Comparison of ENCODE assay signal across 25 cellular contexts in genomic region chr6:63760199-63760598, GRCh38.
DNase-seq lines count a peak whose midpoint lies in the region; ATAC-seq, FAIRE-seq and TF ChIP-seq lines count a peak whose summit lies in the region.
"Had no signal": no experiment of that assay in that cellular context is flagged by ENCODE, and none has a peak within 500 bp of the region (broad histone marks: within the 10 kb centered on the region; RNA-seq: fewer than 3 reads in every experiment).

No MANE protein-coding gene starts in this region.

- no peak overlapping the region for H4K8ac ChIP-seq in IMR-90 (ENCODE audit: low read depth in 2 of 2, low read length in 2 of 2)

- H3K27ac ChIP-seq in HepG2 (ENCODE audit: extremely low read length, insufficient read depth, low read length) (no peak overlapping the region), right lobe of liver (no peak overlapping the region), IMR-90 (ENCODE audit: insufficient read depth, low read length) (no peak overlapping the region), K562 (ENCODE audit: extremely low read depth, low read depth, low read length) (no peak overlapping the region), WERI-Rb-1 (no peak overlapping the region)
- H3K27ac ChIP-seq: BLaER1 treated with 17β-estradiol and CSF1 and Interleukin-3, amounts not matched to agents 10 nM and 100 nM; C4-2B had no signal

- H2BK120ac ChIP-seq in IMR-90 (ENCODE audit: low read depth, low read length) = no peak overlapping the region

- H3K18ac ChIP-seq in IMR-90 (ENCODE audit: low read depth, low read length) = no peak overlapping the region

- no peak overlapping the region for H2AK9ac ChIP-seq in IMR-90 (replicated peaks; ENCODE audit: low read depth, low read length, poor library complexity)

- no peaks in the 10 kb centered on the region for H3K36me3 ChIP-seq in HepG2 (replicated peaks in 1 of 2; ENCODE audit: control insufficient read depth in 1 of 2, insufficient read depth in 2 of 2, low read length in 2 of 2)
- no peaks in the 10 kb centered on the region for H3K36me3 ChIP-seq in right lobe of liver
- no peaks in the 10 kb centered on the region for H3K36me3 ChIP-seq in IMR-90 (ENCODE audit: control insufficient read depth, insufficient read depth, low read length)
- H3K36me3 ChIP-seq in K562 (ENCODE audit: control insufficient read depth, insufficient read depth, low read length) = no peaks in the 10 kb centered on the region
- H3K36me3 ChIP-seq in WERI-Rb-1 = no peaks in the 10 kb centered on the region

- H3K4me3 Mint-ChIP-seq in stimulated activated naive CD8-positive, alpha-beta T cell treated with anti-CD3 and anti-CD28 coated beads, Interleukin-15, amount 100 ng/mL, for 72 hours = no peak overlapping the region
- H3K4me3 Mint-ChIP-seq: B cell; CD4-positive, alpha-beta T cell; CD8-positive, alpha-beta T cell had no signal

- no TSS peak for BruUV-seq in HepG2 (replicated peaks; lab: Mats Ljungman, UMichigan)
- no TSS peak for BruUV-seq in IMR-90 (replicated peaks; lab: Mats Ljungman, UMichigan)
- BruUV-seq in K562 (replicated peaks; lab: Mats Ljungman, UMichigan) = no TSS peak

- H3K79me2 ChIP-seq in HepG2 (ENCODE audit: insufficient read depth, low read length) (no peaks in the 10 kb centered on the region), K562 (ENCODE audit: control insufficient read depth, insufficient read depth, low read length) (no peaks in the 10 kb centered on the region)

- DNase-seq in HepG2 (ENCODE audit: low spot score) = no peak
- DNase-seq in right lobe of liver = no peak
- DNase-seq in IMR-90 = no peak
- no peak for DNase-seq in K562 (ENCODE audit: extremely low read depth in 1 of 4, low spot score in 3 of 4)
- no peak for DNase-seq in stimulated activated naive CD8-positive, alpha-beta T cell treated with anti-CD3 and anti-CD28 coated beads, Interleukin-15, amount 100 ng/mL, for 72 hours
- DNase-seq in WERI-Rb-1 = no peak
- DNase-seq: 8988T; AML-193; Caco-2; CD4-positive, alpha-beta T cell; CD8-positive, alpha-beta T cell; DMS 273 treated with DMSO at 0.1 percent for 48 hours; DMS153; DMS79; DND-41; EL; GDM1 had no signal

- no peaks in the 10 kb centered on the region for H3K4me1 Mint-ChIP-seq in stimulated activated naive CD8-positive, alpha-beta T cell treated with anti-CD3 and anti-CD28 coated beads, Interleukin-15, amount 100 ng/mL, for 72 hours
- H3K4me1 Mint-ChIP-seq: B cell had no signal

- in situ Hi-C loops in HepG2 (cut with HindIII; ENCODE audit: extremely low pct_ligation_motif_present, low pct_unique_long_range_greater_than_20kb) = loop anchor here (5.0 kb wide), 2 partner anchors 163 to 408 kb away; no protein-coding TSS in a partner anchor
- in situ Hi-C loops in IMR-90 (cut with MboI; ENCODE audit: low sequenced_read_pairs) = loop anchor here (5.0 kb wide), 2 partner anchors 163 to 408 kb away; no protein-coding TSS in a partner anchor
- in situ Hi-C loops in K562 (cut with MboI) = loop anchor here (5.0 kb wide), 1 partner anchor 163 kb away; no protein-coding TSS in a partner anchor

- no peak overlapping the region for H2AFZ ChIP-seq in HepG2 (ENCODE audit: low read length)
- H2AFZ ChIP-seq in IMR-90 (replicated peaks; ENCODE audit: low read length, poor library complexity) = no peak overlapping the region
- no peak overlapping the region for H2AFZ ChIP-seq in K562 (ENCODE audit: low read depth, low read length)

- H3K9me1 ChIP-seq in IMR-90 (ENCODE audit: insufficient read depth, low read length) (no peaks in the 10 kb centered on the region), K562 (ENCODE audit: control insufficient read depth, insufficient read depth, low read length) (no peaks in the 10 kb centered on the region)

- H3K9ac ChIP-seq in HepG2 (ENCODE audit: insufficient read depth, low read depth, low read length) = no peak overlapping the region
- no peak overlapping the region for H3K9ac ChIP-seq in IMR-90 (ENCODE audit: low read depth, low read length)
- no peak overlapping the region for H3K9ac ChIP-seq in K562 (ENCODE audit: insufficient read depth in 1 of 2, low read depth in 2 of 2, low read length in 2 of 2)
- H3K9ac ChIP-seq: BLaER1 treated with 17β-estradiol and CSF1 and Interleukin-3, amounts not matched to agents 10 nM and 100 nM had no signal

- H2AK5ac ChIP-seq in IMR-90 (ENCODE audit: low read depth, low read length) = no peak overlapping the region

- H2BK15ac ChIP-seq in IMR-90 (ENCODE audit: low read depth, low read length) = no peak overlapping the region

- TF ChIP-seq CTCF in HepG2 (CRISPR knock-in tag; IDR thresholded peaks at IDR 0.05) = no peak
- no peak for TF ChIP-seq CTCF in right lobe of liver (IDR thresholded peaks at IDR 0.05)
- TF ChIP-seq CTCF in IMR-90 (conservative IDR thresholded peaks at IDR 0.05; ENCODE audit: low read depth, low read length) = no peak
- TF ChIP-seq CTCF in K562 (IDR thresholded peaks at IDR 0.05 in 2 of 3, conservative IDR thresholded peaks at IDR 0.05 in 1 of 3; ENCODE audit: insufficient read depth in 2 of 3, low read depth in 1 of 3, low read length in 3 of 3) = no peak
- no peak for TF ChIP-seq CTCF in WERI-Rb-1 (IDR thresholded peaks at IDR 0.05; ENCODE audit: low read depth, low read length)

- no peak overlapping the region for H3K56ac ChIP-seq in IMR-90 (ENCODE audit: extremely low read depth, insufficient read depth, low read length)

- no peak overlapping the region for H2BK5ac ChIP-seq in IMR-90 (ENCODE audit: low read depth, low read length, poor library complexity, severe bottlenecking)

- H3K79me1 ChIP-seq in IMR-90 (ENCODE audit: low read depth in 1 of 2, low read length in 2 of 2) = no peaks in the 10 kb centered on the region

- dilution Hi-C loops in IMR-90 (cut with HindIII; ENCODE audit: low sequenced_read_pairs, unreplicated experiment) = no loop called here

- H3K27me3 Mint-ChIP-seq in stimulated activated naive CD8-positive, alpha-beta T cell treated with anti-CD3 and anti-CD28 coated beads, Interleukin-15, amount 100 ng/mL, for 72 hours = no peaks in the 10 kb centered on the region
- H3K27me3 Mint-ChIP-seq: B cell; CD4-positive, alpha-beta T cell had no signal

- H4K91ac ChIP-seq in IMR-90 (ENCODE audit: insufficient read depth, low read depth, low read length) = no peak overlapping the region

- no peak overlapping the region for H3K4me2 ChIP-seq in HepG2 (ENCODE audit: low read depth, low read length)
- H3K4me2 ChIP-seq in IMR-90 (ENCODE audit: low read depth, low read length) = no peak overlapping the region
- H3K4me2 ChIP-seq in K562 (ENCODE audit: insufficient read depth, low read length) = no peak overlapping the region
- H3K4me2 ChIP-seq: BLaER1 treated with 17β-estradiol and CSF1 and Interleukin-3, amounts not matched to agents 10 nM and 100 nM had no signal

- TF ChIP-seq EP300 in HepG2 (IDR thresholded peaks at IDR 0.05; ENCODE audit: low read depth in 2 of 2, low read length in 2 of 2) = no peak
- no peak for TF ChIP-seq EP300 in HepG2 (CRISPR knock-in tag; IDR thresholded peaks at IDR 0.05; ENCODE audit: borderline replicate concordance)
- TF ChIP-seq EP300 in K562 (IDR thresholded peaks at IDR 0.05; ENCODE audit: low read length) = no peak

- no peak overlapping the region for H3K14ac ChIP-seq in IMR-90 (replicated peaks; ENCODE audit: low read depth, low read length)

- TF ChIP-seq POLR2A in HepG2 (IDR thresholded peaks at IDR 0.05; ENCODE audit: insufficient read depth in 1 of 2, low read depth in 2 of 2, low read length in 2 of 2) (no peak), right lobe of liver (IDR thresholded peaks at IDR 0.05) (no peak), IMR-90 (IDR thresholded peaks at IDR 0.05; ENCODE audit: low read depth, low read length) (no peak), K562 (conservative IDR thresholded peaks at IDR 0.05) (no peak)

- H3K4me1 ChIP-seq in HepG2 (ENCODE audit: insufficient read depth, low read length) = peaks cover 12% of the 10 kb centered on the region
- H3K4me1 ChIP-seq in right lobe of liver = no peaks in the 10 kb centered on the region
- no peaks in the 10 kb centered on the region for H3K4me1 ChIP-seq in IMR-90 (ENCODE audit: control insufficient read depth, insufficient read depth, low read length)
- no peaks in the 10 kb centered on the region for H3K4me1 ChIP-seq in K562 (replicated peaks in 1 of 2; ENCODE audit: control insufficient read depth in 2 of 2, insufficient read depth in 2 of 2, low read length in 2 of 2)
- H3K4me1 ChIP-seq: Caco-2 had no signal

- H3K4ac ChIP-seq in IMR-90 (ENCODE audit: low read depth, low read length) = no peak overlapping the region

- H3K4me3 ChIP-seq in HepG2 (replicated peaks in 1 of 3; ENCODE audit: insufficient read depth in 1 of 3, low read depth in 2 of 3, low read length in 3 of 3) = no peak overlapping the region
- no peak overlapping the region for H3K4me3 ChIP-seq in right lobe of liver
- no peak overlapping the region for H3K4me3 ChIP-seq in IMR-90 (ENCODE audit: insufficient read depth, low read depth, low read length)
- H3K4me3 ChIP-seq in K562 = no peak overlapping the region
- H3K4me3 ChIP-seq in WERI-Rb-1 (ENCODE audit: low read depth, low read length) = no peak overlapping the region
- H3K4me3 ChIP-seq: BLaER1 treated with 17β-estradiol and CSF1 and Interleukin-3, amounts not matched to agents 10 nM and 100 nM; GM12878 had no signal

- H2BK20ac ChIP-seq in IMR-90 (ENCODE audit: low read depth, low read length) = no peak overlapping the region

- H3K9me3 Mint-ChIP-seq in stimulated activated naive CD8-positive, alpha-beta T cell treated with anti-CD3 and anti-CD28 coated beads, Interleukin-15, amount 100 ng/mL, for 72 hours = peaks cover 8 to 22% of the 10 kb centered on the region in 2 donors

- no peaks in the 10 kb centered on the region for H4K20me1 ChIP-seq in HepG2 (ENCODE audit: insufficient read depth, low read length)
- no peaks in the 10 kb centered on the region for H4K20me1 ChIP-seq in IMR-90 (ENCODE audit: insufficient read depth, low read length)
- H4K20me1 ChIP-seq in K562 (replicated peaks; ENCODE audit: control insufficient read depth, insufficient read depth, low read length) = no peaks in the 10 kb centered on the region
- H4K20me1 ChIP-seq: BLaER1 treated with 17β-estradiol and CSF1 and Interleukin-3, amounts not matched to agents 10 nM and 100 nM had no signal

- ATAC-seq in HepG2 (no peak), right lobe of liver (no peak), IMR-90 (ENCODE audit: low read depth) (no peak), K562 (no peak), HG02973 (IDR thresholded peaks at IDR 0.05; ENCODE audit: unreplicated experiment) (no peak)
- ATAC-seq in stimulated activated naive CD8-positive, alpha-beta T cell treated with anti-CD3 and anti-CD28 coated beads, Interleukin-15, amount 100 ng/mL, for 72 hours = no peak
- ATAC-seq: CD8-positive, alpha-beta T cell; GM12878 had no signal

- no peak for TF ChIP-seq RAD21 in HepG2 (CRISPR knock-in tag; IDR thresholded peaks at IDR 0.05)
- no peak for TF ChIP-seq RAD21 in IMR-90 (IDR thresholded peaks at IDR 0.05; ENCODE audit: low read length)
- no peak for TF ChIP-seq RAD21 in K562 (CRISPR knock-in tag; conservative IDR thresholded peaks at IDR 0.05 in 1 of 2, IDR thresholded peaks at IDR 0.05 in 1 of 2)

- no peaks in the 10 kb centered on the region for H3K27me3 ChIP-seq in HepG2 (ENCODE audit: control insufficient read depth in 1 of 2, insufficient read depth in 2 of 2, low read length in 2 of 2)
- no peaks in the 10 kb centered on the region for H3K27me3 ChIP-seq in right lobe of liver
- H3K27me3 ChIP-seq in IMR-90 (ENCODE audit: control insufficient read depth, insufficient read depth, low read length) = peaks cover 4% of the 10 kb centered on the region
- H3K27me3 ChIP-seq in K562 (ENCODE audit: control insufficient read depth in 2 of 2, insufficient read depth in 2 of 2, low read length in 2 of 2) = no peaks in the 10 kb centered on the region
- H3K27me3 ChIP-seq in WERI-Rb-1 (ENCODE audit: insufficient read depth, low read depth, severe bottlenecking) = no peaks in the 10 kb centered on the region
- H3K27me3 ChIP-seq: BLaER1 treated with 17β-estradiol and CSF1 and Interleukin-3, amounts not matched to agents 10 nM and 100 nM had no signal

- no peak overlapping the region for H4K5ac ChIP-seq in IMR-90 (ENCODE audit: low read depth, low read length)

- POLR2A ChIA-PET in HepG2 (lab: Yijun Ruan, JAX) = no interaction called here
- POLR2A ChIA-PET in IMR-90 (lab: Charles Lee; ENCODE audit: unreplicated experiment) = no interaction called here
- POLR2A ChIA-PET in K562 (lab: Yijun Ruan, JAX) = no interaction called here

- H3K9me3 ChIP-seq in HepG2 (ENCODE audit: low read length) = 0 out of 2 replicates have a peak, but pooled peaks cover 11% of the 10 kb centered on the region
- peaks cover 0 to 4% (median 0%) of the 10 kb centered on the region in 4 donors for H3K9me3 ChIP-seq in right lobe of liver
- no peaks in the 10 kb centered on the region for H3K9me3 ChIP-seq in IMR-90 (ENCODE audit: control insufficient read depth, insufficient read depth, low read length)
- no peaks in the 10 kb centered on the region for H3K9me3 ChIP-seq in K562 (replicated peaks; ENCODE audit: control insufficient read depth, insufficient read depth, low read depth, low read length)
- H3K9me3 ChIP-seq in WERI-Rb-1 (ENCODE audit: severe bottlenecking) = peaks cover 3% of the 10 kb centered on the region
- H3K9me3 ChIP-seq: Caco-2 had no signal

- CTCF ChIA-PET in HepG2 (lab: Yijun Ruan, JAX; ENCODE audit: low intra/inter-chr PET ratio, low total read pairs) = no interaction called here
- CTCF ChIA-PET in IMR-90 (lab: Yijun Ruan, JAX) = no interaction called here
- CTCF ChIA-PET in K562 (lab: Yijun Ruan, JAX; ENCODE audit: low intra/inter-chr PET ratio) = no interaction called here

- FAIRE-seq in HepG2 (lab: Jason Lieb, UNC) = no peak
- no peak for FAIRE-seq in K562 (lab: Jason Lieb, UNC)
- FAIRE-seq: A204.1, GM12878, GM12892, GM18507 had no signal

- H3K27ac Mint-ChIP-seq in stimulated activated naive CD8-positive, alpha-beta T cell treated with anti-CD3 and anti-CD28 coated beads, Interleukin-15, amount 100 ng/mL, for 72 hours = no peak overlapping the region
- H3K27ac Mint-ChIP-seq: B cell; CD4-positive, alpha-beta T cell; CD8-positive, alpha-beta T cell had no signal

- intact Hi-C loops in HepG2 (cut with micrococcal nuclease; ENCODE audit: unreplicated experiment) = loop anchor here (5.0 kb wide), 1 partner anchor 183 kb away; no protein-coding TSS in a partner anchor
- intact Hi-C loops in right lobe of liver (cut with DNase I) = loop anchor here in 1 of 2 donors (10.0 kb wide), 1 partner anchor 165 kb away; no protein-coding TSS in a partner anchor
- intact Hi-C loops in IMR-90 (cut with micrococcal nuclease) = no loop called here
- intact Hi-C loops in K562 (cut with micrococcal nuclease) = loop anchor here (10.0 kb wide), 1 partner anchor 295 kb away; no protein-coding TSS in a partner anchor

- no peak overlapping the region for H3K23ac ChIP-seq in IMR-90 (ENCODE audit: low read depth, low read length)

Comparison
In these comparisons a context has a peak if more than half of its experiments do, and no peak if none do; other contexts are left out.
1. Of the 241 proteins assayed by ChIP-seq in both HepG2 and K562: peak only in HepG2: MAFF and MAFK; only in K562: none; in both: none; in neither: 239.